27 cellular contexts compared by ENCODE assay signal in the genomic region with DNA sequence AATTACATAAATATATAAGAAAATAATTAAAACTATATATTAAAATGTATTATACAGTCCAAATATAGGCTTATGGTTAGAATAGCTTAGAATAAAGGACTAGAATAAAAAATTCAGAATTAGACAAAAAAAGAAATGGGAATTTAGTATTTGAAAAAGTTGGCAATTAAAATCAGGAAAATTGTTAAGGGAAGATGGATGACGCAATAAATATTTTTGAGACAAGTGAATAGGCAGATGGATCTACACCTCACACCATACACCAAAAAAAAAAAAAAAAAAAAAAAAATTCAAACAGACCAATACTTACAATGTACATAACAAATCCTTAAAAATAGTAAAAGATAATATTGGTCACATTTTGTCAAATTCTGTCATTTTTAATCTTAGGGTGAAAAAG.
"Had no signal": no experiment of that assay in that cellular context is flagged by ENCODE, and none has a peak within 500 bp of the region (broad histone marks: within the 10 kb centered on the region; RNA-seq: fewer than 3 reads in every experiment).

No MANE protein-coding gene starts in this region.

- H3K36me3 ChIP-seq: left lung, lower lobe of right lung, pancreas, prostate gland, sigmoid colon, stomach, thyroid gland, transverse colon, upper lobe of left lung, vagina had no signal

- DNase-seq: hypothalamus; immature natural killer cell; left colon; left lung; lower lobe of right lung; mammary epithelial cell; mesenchymal stem cell; naive thymus-derived CD8-positive, alpha-beta T cell; nucleus accumbens; pancreas; posterior cingulate gyrus; retina; right cardiac atrium; sigmoid colon; stimulated activated CD4-positive, alpha-beta T cell treated with anti-CD3 and anti-CD28 coated beads, Interleukin-2, amount 100 ng/mL, for 24 hours; stimulated activated CD4-positive, alpha-beta T cell treated with anti-CD3 and anti-CD28 coated beads, Interleukin-4, amount 100 ng/mL, for 1 hour; stimulated activated naive B cell treated with anti-CD40 and anti-IgM and Interleukin-4, amounts not matched to agents 10 μg/mL and 1 μg/mL and 100 μg/mL, for 72 hours; stimulated activated naive CD8-positive, alpha-beta T cell treated with anti-CD3 and anti-CD28 coated beads, Interleukin-15, Interleukin-2, amounts not matched to agents 100 U/mL and 50 U/mL, for 24 hours; stomach; testis; thyroid gland; transverse colon; upper lobe of left lung had no signal

- H3K4me3 ChIP-seq: left lung, lower lobe of right lung, pancreas, prostate gland, sigmoid colon, smooth muscle cell, stomach, testis, thyroid gland, transverse colon, upper lobe of left lung, vagina had no signal

- H3K27ac ChIP-seq: left lung, lower lobe of right lung, pancreas, prostate gland, sigmoid colon, stomach, testis, thyroid gland, transverse colon, upper lobe of left lung, vagina had no signal

- H3K27me3 ChIP-seq: left lung, pancreas, sigmoid colon, stomach, testis, thyroid gland, transverse colon, upper lobe of left lung, vagina had no signal

- H3K9me3 ChIP-seq: prostate gland, testis, thyroid gland, transverse colon, vagina had no signal

- H3K4me2 ChIP-seq: smooth muscle cell had no signal

- ATAC-seq: left colon; left lung; lower lobe of right lung; naive thymus-derived CD8-positive, alpha-beta T cell; pancreas; right cardiac atrium; stimulated activated naive B cell treated with anti-CD40 and anti-IgM and Interleukin-4, amounts not matched to agents 10 μg/mL and 1 μg/mL and 100 μg/mL, for 72 hours; stimulated activated naive CD8-positive, alpha-beta T cell treated with anti-CD3 and anti-CD28 coated beads, Interleukin-15, Interleukin-2, amounts not matched to agents 100 U/mL and 50 U/mL, for 24 hours had no signal

- FAIRE-seq: keratinocyte, pancreas had no signal

- H3K4me1 ChIP-seq: left lung, lower lobe of right lung, pancreas, prostate gland, sigmoid colon, stomach, testis, thyroid gland, transverse colon, upper lobe of left lung, vagina had no signal
